In the genomic region with DNA sequence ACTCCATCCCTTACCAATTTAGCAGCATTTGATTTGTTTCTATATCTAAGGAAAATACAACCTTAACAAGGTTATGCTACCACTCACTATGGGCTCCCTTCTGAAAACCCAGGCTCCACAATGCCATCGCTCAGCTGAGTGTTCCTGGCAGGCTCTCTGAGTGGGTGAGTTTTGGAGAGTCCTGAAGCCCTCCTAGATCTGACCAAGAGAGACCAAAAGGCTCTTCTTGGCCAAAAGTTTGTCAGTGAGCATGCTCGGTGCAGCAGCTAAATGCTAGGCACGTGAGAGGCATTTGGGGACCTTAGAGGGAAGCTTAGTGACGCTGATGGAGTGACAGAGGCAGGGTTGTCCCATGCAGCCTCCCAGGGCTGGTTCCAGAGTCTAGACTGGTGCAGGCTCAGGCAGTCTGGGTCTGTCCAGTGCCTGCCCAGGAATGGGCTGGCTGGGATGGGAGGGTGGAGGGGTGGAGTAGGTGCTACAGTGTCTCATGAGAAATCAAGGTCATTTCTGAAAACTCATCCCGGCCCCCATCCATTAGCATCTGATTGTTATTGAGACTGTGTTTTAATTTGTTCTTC, we compare ENCODE assay signal across 1 cellular context.
TF ChIP-seq lines count a peak whose summit lies in the region.

No MANE protein-coding gene starts in this region.

TF ChIP-seq in H1, 55 proteins besides CTCF, POLR2A, EP300 and RAD21 (continued from another document):
- no peak for TF ChIP-seq ATF2 (IDR thresholded peaks at IDR 0.05; ENCODE audit: low read length)
- TF ChIP-seq SP4 (IDR thresholded peaks at IDR 0.05; ENCODE audit: low read length) = no peak
